Comparison of ENCODE assay signal across 7 cellular contexts in the genomic region with DNA sequence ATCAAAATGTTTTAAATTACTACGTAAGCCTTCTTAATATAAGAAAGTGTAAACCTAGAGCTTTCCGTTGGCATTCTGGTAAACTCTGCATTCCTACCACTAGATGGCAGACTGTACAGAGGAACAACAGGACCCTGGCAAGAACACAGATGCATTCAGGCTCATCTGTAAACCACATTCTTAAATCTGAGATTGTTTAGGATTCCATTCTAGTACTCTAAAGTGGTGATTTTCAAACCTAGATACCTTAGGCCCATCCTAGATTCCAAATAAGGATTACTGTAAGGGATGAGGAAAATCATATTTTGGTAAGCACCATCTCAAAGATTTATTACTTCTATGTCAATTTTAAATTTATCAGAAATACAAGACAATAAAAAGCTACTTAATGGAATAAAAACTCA. TPM values are rescaled to one million over a fixed set of nuclear protein-coding genes. Genes with fewer than 3 reads are reported as not detected.
DNase-seq lines count a peak whose midpoint lies in the region; TF ChIP-seq lines count a peak whose summit lies in the region.

No MANE protein-coding gene starts in this region.

- DNase-seq in Daoy (ENCODE audit: low read depth): peak; percentile 83
- DNase-seq in GM20000 (ENCODE audit: low spot score): peak; percentile 52
- peak; percentile 63 to 75 for DNase-seq in HL-60 (ENCODE audit: low read depth in 1 of 2, low spot score in 1 of 2)
- DNase-seq in NCI-H82 (lab: John Stamatoyannopoulos, UW): peak; percentile 86
- peak; percentile 30 for DNase-seq in activated gamma-delta T cell treated with anti-CD3 and anti-CD28 coated beads, Interleukin-2, amount 50 U/mL, for 16 hours (ENCODE audit: low read depth)
- peak; percentile 82 for DNase-seq in foreskin melanocyte
- DNase-seq in occipital lobe (lab: John Stamatoyannopoulos, UW): peak; percentile 17

- no peak overlapping the region for H3K27ac ChIP-seq in HL-60 (replicated peaks)

- no peak overlapping the region for H3K4me3 ChIP-seq in HL-60 (replicated peaks; ENCODE audit: insufficient read depth, low read length)

- TF ChIP-seq CTCF in GM20000 (IDR thresholded peaks at IDR 0.05; ENCODE audit: extremely low read depth, missing control alignments) (peak; percentile 49), HL-60 (IDR thresholded peaks at IDR 0.05; ENCODE audit: insufficient read depth, low read length) (peak; percentile 80)

- no peaks in the 10 kb centered on the region for H3K27me3 ChIP-seq in HL-60 (ENCODE audit: insufficient read depth, poor library complexity, severe bottlenecking)

RNA-seq across cellular contexts. Expression of a gene that starts 26.9 kb away (rescaled TPM):
- total RNA-seq in Daoy (2014; rRNA removed; shearing (Covaris generic)): 147 and 151 TPM in 2 replicates
- 1,141 TPM for total RNA-seq in occipital lobe

Comparison
In these comparisons a context has a peak if more than half of its experiments do, and no peak if none do; other contexts are left out.
1. DNase-seq: peak in every context shown above with its lines; median percentile 86 in NCI-H82; 83 in Daoy; 82 in foreskin melanocyte; 69 in HL-60; 52 in GM20000; 30 in activated gamma-delta T cell treated with anti-CD3 and anti-CD28 coated beads, Interleukin-2, amount 50 U/mL, for 16 hours; 17 in occipital lobe.